7 cellular contexts compared by ENCODE assay signal in the genomic region with DNA sequence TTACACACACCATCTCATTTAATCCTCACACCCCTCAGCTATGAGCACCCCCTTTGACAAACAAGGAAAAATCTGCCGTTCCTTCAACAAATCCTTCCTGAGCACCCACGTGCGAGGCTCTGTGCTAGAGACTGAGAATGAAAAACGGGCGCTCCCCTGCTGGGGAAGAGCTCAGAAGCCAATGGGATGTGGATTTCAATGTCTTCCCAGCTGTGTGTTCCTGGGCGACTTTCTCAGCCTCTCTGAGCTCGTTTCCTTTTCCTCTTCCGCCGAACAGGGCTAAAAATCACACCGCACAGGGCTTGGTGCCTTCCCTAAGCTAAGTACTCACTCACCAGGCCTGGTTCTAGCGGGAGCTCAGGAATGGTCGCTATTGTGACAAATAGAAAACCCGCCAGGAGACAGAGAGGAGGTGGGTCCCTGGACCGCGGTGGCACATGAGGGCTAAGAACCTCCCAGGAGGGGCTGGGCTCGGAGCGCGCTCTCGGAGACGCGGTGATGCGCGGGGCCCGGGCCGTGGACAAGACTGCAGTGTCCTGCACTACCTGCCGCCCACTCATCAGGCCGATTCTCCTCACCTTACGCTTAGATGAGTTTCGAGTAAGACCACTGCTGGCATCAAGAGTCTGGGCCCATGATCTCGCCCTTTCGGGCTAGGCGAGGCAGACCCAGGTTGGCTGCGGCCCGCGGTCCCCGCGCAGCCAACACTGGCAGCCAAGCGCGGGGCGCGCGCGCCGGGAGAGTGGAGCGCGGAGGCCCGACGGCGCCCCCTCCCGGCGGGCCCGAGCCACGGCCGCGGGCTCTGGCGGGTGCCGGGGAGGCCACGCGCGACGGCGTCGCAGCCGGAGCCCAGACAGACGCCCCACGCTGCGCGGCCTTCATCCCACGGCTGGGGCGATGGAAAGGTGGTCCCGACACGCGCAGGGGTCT. TPM values are rescaled to one million over a fixed set of nuclear protein-coding genes. Genes with fewer than 3 reads are reported as not detected.
A peak's percentile ranks its signal among the peaks of the same experiment; 100 is the strongest.
DNase-seq lines count a peak whose midpoint lies in the region; ATAC-seq and TF ChIP-seq lines count a peak whose summit lies in the region.

No MANE protein-coding gene starts in this region.

- ATAC-seq in GM21390 (IDR thresholded peaks at IDR 0.05; ENCODE audit: unreplicated experiment) (peak; percentile 28), omental fat pad (ENCODE audit: low FRiP score) (peak; percentile 63), GM19463 (IDR thresholded peaks at IDR 0.05; ENCODE audit: unreplicated experiment) (no peak)

- H3K9me3 ChIP-seq in OCI-LY3 (ENCODE audit: insufficient read depth, low read length) (no peaks in the 10 kb centered on the region; the same call in 1 of the 2 replicates), tibial nerve (no peaks in the 10 kb centered on the region)

- no peak for TF ChIP-seq POLR2A in tibial nerve (IDR thresholded peaks at IDR 0.05)

- H3K4me3 ChIP-seq in OCI-LY3 (ENCODE audit: low read length) (peak overlapping the region; percentile 84), tibial nerve (peak overlapping the region; percentile 26 to 66 (median 40))

- H3K36me3 ChIP-seq in OCI-LY3 (replicated peaks; ENCODE audit: low read depth, low read length), result peaks cover 16% of the 10 kb centered on the region
- H3K36me3 ChIP-seq in tibial nerve, result peaks cover 0 to 6% (median 0%) of the 10 kb centered on the region in 3 donors

- peak overlapping the region; percentile 96 for H3K9ac ChIP-seq in OCI-LY3 (ENCODE audit: low read length)

- H3K4me2 ChIP-seq in OCI-LY3 (ENCODE audit: low read length), result peak overlapping the region; percentile 88

- peaks cover 28% of the 10 kb centered on the region for H3K79me2 ChIP-seq in OCI-LY3 (ENCODE audit: low read length)

- TF ChIP-seq CTCF in OCI-LY3 (IDR thresholded peaks at IDR 0.05; ENCODE audit: low read depth, low read length) (peak; percentile 39), omental fat pad (IDR thresholded peaks at IDR 0.05) (peak in 1 of 3 donors; percentile 44), tibial nerve (IDR thresholded peaks at IDR 0.05) (peak; percentile 52 to 96 (median 92))

- H3K27ac ChIP-seq in OCI-LY3 (ENCODE audit: low read length) (peak overlapping the region; percentile 94), tibial nerve (peak overlapping the region; percentile 2 to 75 (median 68))

- DNase-seq in activated gamma-delta T cell treated with anti-CD3 and anti-CD28 coated beads, Interleukin-2, amount 50 U/mL, for 16 hours (ENCODE audit: low read depth), result peak; percentile 49
- DNase-seq in glomerular visceral epithelial cell (ENCODE audit: extremely low spot score), result peak; percentile 21
- no peak for DNase-seq in omental fat pad (ENCODE audit: low spot score)
- DNase-seq in tibial nerve (ENCODE audit: low spot score in 2 of 2), result peak; percentile 18 to 38

- H3K4me1 ChIP-seq in OCI-LY3 (ENCODE audit: low read length), result peaks cover 54% of the 10 kb centered on the region
- H3K4me1 ChIP-seq in tibial nerve, result peaks cover 0 to 55% (median 39%) of the 10 kb centered on the region in 4 donors

- H3K27me3 ChIP-seq in OCI-LY3 (ENCODE audit: low read depth, low read length) (no peaks in the 10 kb centered on the region), tibial nerve (peaks cover 0 to 12% of the 10 kb centered on the region in 2 donors)

- no peaks in the 10 kb centered on the region for H4K20me1 ChIP-seq in OCI-LY3 (ENCODE audit: insufficient read depth, low read length)

- peak in 1 of 2 donors; percentile 28 for TF ChIP-seq EP300 in tibial nerve (IDR thresholded peaks at IDR 0.05)

- H2AFZ ChIP-seq in OCI-LY3 (ENCODE audit: low read depth, low read length), result peak overlapping the region; percentile 24; the same call in 1 of the 2 replicates

- WGBS in tibial nerve, 2 donors, result 9 to 24% methylated on average over 20 to 44 of the region's 73 CpGs

RNA-seq across cellular contexts. Expression of a gene that starts 17.0 kb away (rescaled TPM):
- not detected for total RNA-seq in omental fat pad
- not detected for total RNA-seq in tibial nerve

RNA-seq across cellular contexts. Expression of a gene that starts 26.6 kb away (rescaled TPM):
- 10 to 100 TPM; 34.2 to 47.3 (median 40.3) TPM for total RNA-seq in omental fat pad
- 10 to 100 TPM; 38.1 to 76.7 (median 41.5) TPM for total RNA-seq in tibial nerve

RNA-seq across cellular contexts. Expression of a gene that starts 57.0 kb away (rescaled TPM):
- under 1 TPM in 1 of 4 donors, not detected in 3; 0.13 TPM for total RNA-seq in omental fat pad
- not detected for total RNA-seq in tibial nerve
